In the genomic region with DNA sequence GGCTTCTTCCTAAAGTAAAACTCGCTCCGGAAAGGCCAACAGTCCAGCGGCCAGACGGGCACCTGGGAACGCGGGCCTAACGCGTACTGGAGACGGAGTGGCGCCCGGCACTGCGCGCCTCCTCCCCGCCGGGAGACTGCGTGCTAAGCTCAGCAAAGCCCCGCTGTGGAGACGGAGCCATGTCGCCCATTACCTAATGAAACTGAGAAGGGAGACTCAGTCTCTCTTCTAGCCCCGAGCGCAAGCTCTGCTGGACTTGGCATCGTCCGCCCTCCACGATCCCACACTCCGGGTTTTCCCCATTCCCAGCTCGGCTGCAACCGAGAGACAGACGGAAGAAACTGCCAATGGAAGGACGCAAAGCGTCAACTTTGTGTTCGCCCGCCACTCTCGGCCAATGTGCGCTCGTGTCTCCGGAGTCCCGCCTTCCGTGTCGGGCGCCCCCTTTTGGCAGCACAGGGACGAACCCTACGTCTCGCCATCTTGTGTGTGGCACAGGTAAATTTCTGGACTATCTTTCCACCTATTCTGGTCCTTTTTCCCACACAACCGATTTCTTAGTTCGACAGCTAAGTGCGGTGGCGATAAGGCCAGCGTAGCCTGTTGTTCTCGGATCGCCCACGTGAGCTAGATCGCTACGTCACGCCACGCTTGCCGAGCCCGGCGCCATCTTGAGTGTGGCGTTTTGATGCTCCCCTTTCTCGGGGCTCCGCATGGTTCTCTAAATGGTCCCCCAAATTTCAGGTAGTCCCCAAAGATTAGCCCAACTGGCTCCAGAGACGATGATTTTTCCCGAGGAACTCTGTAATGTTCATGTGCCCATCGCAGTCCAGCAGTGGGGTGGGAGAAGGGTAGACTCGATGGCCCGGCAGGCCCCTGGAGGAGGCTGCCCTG, we compare ENCODE assay signal across 1 cellular context.
TF ChIP-seq lines count a peak whose summit lies in the region.

No MANE protein-coding gene starts in this region.

TF ChIP-seq in GM12878, 131 proteins besides CTCF, POLR2A, EP300 and RAD21 (continued from another document and continues in another):
- TF ChIP-seq PKNOX1 (IDR thresholded peaks at IDR 0.05) (peak; percentile 98), MYC (IDR thresholded peaks at IDR 0.05; ENCODE audit: insufficient read depth, insufficient read length, insufficient replicate concordance, low read length, severe bottlenecking) (peak; percentile 87), SUPT20H (IDR thresholded peaks at IDR 0.05; ENCODE audit: borderline replicate concordance, control insufficient read depth, low read depth, low read length) (no peak), NFYA (IDR thresholded peaks at IDR 0.05; ENCODE audit: borderline replicate concordance, low read depth, low read length) (peak; percentile 95), SREBF1 (IDR thresholded peaks at IDR 0.05; ENCODE audit: low read length) (no peak), NFIC (IDR thresholded peaks at IDR 0.05; ENCODE audit: low read depth, low read length) (no peak), ZZZ3 (IDR thresholded peaks at IDR 0.05; ENCODE audit: control insufficient read depth, insufficient read length, low read depth) (no peak), CHD2 (IDR thresholded peaks at IDR 0.05; ENCODE audit: borderline replicate concordance, low read depth, low read length) (peak; percentile 94), PBX3 (IDR thresholded peaks at IDR 0.05; ENCODE audit: insufficient replicate concordance, low read depth, low read length) (peak; percentile 95), TAF1 (IDR thresholded peaks at IDR 0.05; ENCODE audit: borderline replicate concordance, low read depth, low read length) (peak; percentile 100), BCL11A (IDR thresholded peaks at IDR 0.05; ENCODE audit: low read depth, low read length) (0 out of 2 replicates have a peak, but pooled peaks have one; percentile 2), NR2F1 (conservative IDR thresholded peaks at IDR 0.05) (0 out of 2 replicates have a peak, but pooled peaks have one; percentile 5), ELK1 (IDR thresholded peaks at IDR 0.05; ENCODE audit: low read depth, low read length) (peak; percentile 57; the same call in 1 of the 2 replicates), MEF2A (IDR thresholded peaks at IDR 0.05; ENCODE audit: insufficient read depth, low read depth, low read length) (no peak), HCFC1 (IDR thresholded peaks at IDR 0.05; ENCODE audit: low read length) (peak; percentile 93), HDAC6 (IDR thresholded peaks at IDR 0.05; ENCODE audit: unreplicated experiment) (no peak), ETV6 (conservative IDR thresholded peaks at IDR 0.05 in 1 of 2, IDR thresholded peaks at IDR 0.05 in 1 of 2; ENCODE audit: borderline replicate concordance in 1 of 2, low read depth in 1 of 2) (no peak), RFX5 (IDR thresholded peaks at IDR 0.05; ENCODE audit: low read depth, low read length) (no peak), BCLAF1 (IDR thresholded peaks at IDR 0.05) (no peak), RELA (IDR thresholded peaks at IDR 0.05; ENCODE audit: borderline replicate concordance, partially characterized antibody) (peak; percentile 96), WRNIP1 (IDR thresholded peaks at IDR 0.05; ENCODE audit: borderline replicate concordance, low read depth, low read length) (no peak), ATF2 (IDR thresholded peaks at IDR 0.05; ENCODE audit: low read length) (no peak)
- TF ChIP-seq, protein P1, sequence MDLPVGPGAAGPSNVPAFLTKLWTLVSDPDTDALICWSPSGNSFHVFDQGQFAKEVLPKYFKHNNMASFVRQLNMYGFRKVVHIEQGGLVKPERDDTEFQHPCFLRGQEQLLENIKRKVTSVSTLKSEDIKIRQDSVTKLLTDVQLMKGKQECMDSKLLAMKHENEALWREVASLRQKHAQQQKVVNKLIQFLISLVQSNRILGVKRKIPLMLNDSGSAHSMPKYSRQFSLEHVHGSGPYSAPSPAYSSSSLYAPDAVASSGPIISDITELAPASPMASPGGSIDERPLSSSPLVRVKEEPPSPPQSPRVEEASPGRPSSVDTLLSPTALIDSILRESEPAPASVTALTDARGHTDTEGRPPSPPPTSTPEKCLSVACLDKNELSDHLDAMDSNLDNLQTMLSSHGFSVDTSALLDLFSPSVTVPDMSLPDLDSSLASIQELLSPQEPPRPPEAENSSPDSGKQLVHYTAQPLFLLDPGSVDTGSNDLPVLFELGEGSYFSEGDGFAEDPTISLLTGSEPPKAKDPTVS (IDR thresholded peaks at IDR 0.05; ENCODE audit: low read depth, low read length), result peak; percentile 73
- TF ChIP-seq, protein P2, sequence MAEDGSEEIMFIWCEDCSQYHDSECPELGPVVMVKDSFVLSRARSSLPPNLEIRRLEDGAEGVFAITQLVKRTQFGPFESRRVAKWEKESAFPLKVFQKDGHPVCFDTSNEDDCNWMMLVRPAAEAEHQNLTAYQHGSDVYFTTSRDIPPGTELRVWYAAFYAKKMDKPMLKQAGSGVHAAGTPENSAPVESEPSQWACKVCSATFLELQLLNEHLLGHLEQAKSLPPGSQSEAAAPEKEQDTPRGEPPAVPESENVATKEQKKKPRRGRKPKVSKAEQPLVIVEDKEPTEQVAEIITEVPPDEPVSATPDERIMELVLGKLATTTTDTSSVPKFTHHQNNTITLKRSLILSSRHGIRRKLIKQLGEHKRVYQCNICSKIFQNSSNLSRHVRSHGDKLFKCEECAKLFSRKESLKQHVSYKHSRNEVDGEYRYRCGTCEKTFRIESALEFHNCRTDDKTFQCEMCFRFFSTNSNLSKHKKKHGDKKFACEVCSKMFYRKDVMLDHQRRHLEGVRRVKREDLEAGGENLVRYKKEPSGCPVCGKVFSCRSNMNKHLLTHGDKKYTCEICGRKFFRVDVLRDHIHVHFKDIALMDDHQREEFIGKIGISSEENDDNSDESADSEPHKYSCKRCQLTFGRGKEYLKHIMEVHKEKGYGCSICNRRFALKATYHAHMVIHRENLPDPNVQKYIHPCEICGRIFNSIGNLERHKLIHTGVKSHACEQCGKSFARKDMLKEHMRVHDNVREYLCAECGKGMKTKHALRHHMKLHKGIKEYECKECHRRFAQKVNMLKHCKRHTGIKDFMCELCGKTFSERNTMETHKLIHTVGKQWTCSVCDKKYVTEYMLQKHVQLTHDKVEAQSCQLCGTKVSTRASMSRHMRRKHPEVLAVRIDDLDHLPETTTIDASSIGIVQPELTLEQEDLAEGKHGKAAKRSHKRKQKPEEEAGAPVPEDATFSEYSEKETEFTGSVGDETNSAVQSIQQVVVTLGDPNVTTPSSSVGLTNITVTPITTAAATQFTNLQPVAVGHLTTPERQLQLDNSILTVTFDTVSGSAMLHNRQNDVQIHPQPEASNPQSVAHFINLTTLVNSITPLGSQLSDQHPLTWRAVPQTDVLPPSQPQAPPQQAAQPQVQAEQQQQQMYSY (CRISPR knock-in tag; IDR thresholded peaks at IDR 0.05), result peak; percentile 70; the same call in 1 of the 2 replicates
- TF ChIP-seq, protein P3, sequence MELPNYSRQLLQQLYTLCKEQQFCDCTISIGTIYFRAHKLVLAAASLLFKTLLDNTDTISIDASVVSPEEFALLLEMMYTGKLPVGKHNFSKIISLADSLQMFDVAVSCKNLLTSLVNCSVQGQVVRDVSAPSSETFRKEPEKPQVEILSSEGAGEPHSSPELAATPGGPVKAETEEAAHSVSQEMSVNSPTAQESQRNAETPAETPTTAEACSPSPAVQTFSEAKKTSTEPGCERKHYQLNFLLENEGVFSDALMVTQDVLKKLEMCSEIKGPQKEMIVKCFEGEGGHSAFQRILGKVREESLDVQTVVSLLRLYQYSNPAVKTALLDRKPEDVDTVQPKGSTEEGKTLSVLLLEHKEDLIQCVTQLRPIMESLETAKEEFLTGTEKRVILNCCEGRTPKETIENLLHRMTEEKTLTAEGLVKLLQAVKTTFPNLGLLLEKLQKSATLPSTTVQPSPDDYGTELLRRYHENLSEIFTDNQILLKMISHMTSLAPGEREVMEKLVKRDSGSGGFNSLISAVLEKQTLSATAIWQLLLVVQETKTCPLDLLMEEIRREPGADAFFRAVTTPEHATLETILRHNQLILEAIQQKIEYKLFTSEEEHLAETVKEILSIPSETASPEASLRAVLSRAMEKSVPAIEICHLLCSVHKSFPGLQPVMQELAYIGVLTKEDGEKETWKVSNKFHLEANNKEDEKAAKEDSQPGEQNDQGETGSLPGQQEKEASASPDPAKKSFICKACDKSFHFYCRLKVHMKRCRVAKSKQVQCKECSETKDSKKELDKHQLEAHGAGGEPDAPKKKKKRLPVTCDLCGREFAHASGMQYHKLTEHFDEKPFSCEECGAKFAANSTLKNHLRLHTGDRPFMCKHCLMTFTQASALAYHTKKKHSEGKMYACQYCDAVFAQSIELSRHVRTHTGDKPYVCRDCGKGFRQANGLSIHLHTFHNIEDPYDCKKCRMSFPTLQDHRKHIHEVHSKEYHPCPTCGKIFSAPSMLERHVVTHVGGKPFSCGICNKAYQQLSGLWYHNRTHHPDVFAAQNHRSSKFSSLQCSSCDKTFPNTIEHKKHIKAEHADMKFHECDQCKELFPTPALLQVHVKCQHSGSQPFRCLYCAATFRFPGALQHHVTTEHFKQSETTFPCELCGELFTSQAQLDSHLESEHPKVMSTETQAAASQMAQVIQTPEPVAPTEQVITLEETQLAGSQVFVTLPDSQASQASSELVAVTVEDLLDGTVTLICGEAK (IDR thresholded peaks at IDR 0.05; ENCODE audit: borderline replicate concordance), result peak; percentile 66; the same call in 1 of the 2 replicates
- TF ChIP-seq, protein P4, sequence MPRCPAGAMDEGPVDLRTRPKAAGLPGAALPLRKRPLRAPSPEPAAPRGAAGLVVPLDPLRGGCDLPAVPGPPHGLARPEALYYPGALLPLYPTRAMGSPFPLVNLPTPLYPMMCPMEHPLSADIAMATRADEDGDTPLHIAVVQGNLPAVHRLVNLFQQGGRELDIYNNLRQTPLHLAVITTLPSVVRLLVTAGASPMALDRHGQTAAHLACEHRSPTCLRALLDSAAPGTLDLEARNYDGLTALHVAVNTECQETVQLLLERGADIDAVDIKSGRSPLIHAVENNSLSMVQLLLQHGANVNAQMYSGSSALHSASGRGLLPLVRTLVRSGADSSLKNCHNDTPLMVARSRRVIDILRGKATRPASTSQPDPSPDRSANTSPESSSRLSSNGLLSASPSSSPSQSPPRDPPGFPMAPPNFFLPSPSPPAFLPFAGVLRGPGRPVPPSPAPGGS (IDR thresholded peaks at IDR 0.05; ENCODE audit: borderline replicate concordance, insufficient read depth, low read depth, low read length, poor library complexity, severe bottlenecking), result no peak
